ENCODE assay signal across 10 cellular contexts in the genomic region with DNA sequence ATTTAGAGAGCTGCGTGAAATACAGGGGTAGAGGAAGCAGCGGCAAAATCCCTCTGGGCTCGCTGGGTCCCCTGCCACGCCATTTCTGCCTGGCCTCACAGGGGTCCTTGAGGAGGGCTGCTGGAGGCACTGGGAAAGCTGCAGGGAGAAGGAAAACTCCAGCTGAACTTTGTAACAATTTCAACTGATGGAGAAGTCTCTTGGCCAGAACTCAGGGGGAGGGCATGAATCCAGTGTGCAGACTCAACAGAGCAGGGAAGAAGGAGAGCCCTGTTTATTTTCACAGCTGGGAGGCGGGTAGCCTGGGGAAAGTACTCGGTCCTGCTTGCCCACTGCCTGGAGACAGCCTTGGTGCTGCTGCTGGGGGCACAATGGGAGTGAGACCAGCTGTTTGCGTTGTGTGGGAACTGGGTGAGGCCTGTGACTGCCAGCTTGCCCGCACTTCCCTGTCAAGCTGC.
DNase-seq lines count a peak whose midpoint lies in the region; ATAC-seq and TF ChIP-seq lines count a peak whose summit lies in the region.
"Had no signal": no experiment of that assay in that cellular context is flagged by ENCODE, and none has a peak within 500 bp of the region (broad histone marks: within the 10 kb centered on the region; RNA-seq: fewer than 3 reads in every experiment).

No MANE protein-coding gene starts in this region.

- peak overlapping the region; percentile 90 for H2BK12ac ChIP-seq in trophoblast cell (ENCODE audit: low read length)

- no peak overlapping the region for H3K27ac ChIP-seq in foreskin keratinocyte
- H3K27ac ChIP-seq in trophoblast cell (ENCODE audit: low read depth, low read length): peak overlapping the region; percentile 32

- POLR2A ChIA-PET in activated CD8-positive, alpha-beta T cell treated with anti-CD3 and anti-CD28 coated beads for 36 hours (lab: Charles Lee): no interaction called here

- peak overlapping the region; percentile 74 for H2AFZ ChIP-seq in trophoblast cell (ENCODE audit: insufficient read depth, low read length, poor library complexity)

- H3K4me3 Mint-ChIP-seq in activated CD8-positive, alpha-beta T cell treated with anti-CD3 and anti-CD28 coated beads for 36 hours: no peak overlapping the region
- H3K4me3 Mint-ChIP-seq: activated naive CD8-positive, alpha-beta T cell treated with anti-CD3 and anti-CD28 coated beads for 36 hours; CD4-positive, alpha-beta memory T cell had no signal

- no peaks in the 10 kb centered on the region for H3K36me3 Mint-ChIP-seq in activated CD8-positive, alpha-beta T cell treated with anti-CD3 and anti-CD28 coated beads for 36 hours (ENCODE audit: low read depth)
- H3K36me3 Mint-ChIP-seq: activated naive CD8-positive, alpha-beta T cell treated with anti-CD3 and anti-CD28 coated beads for 36 hours; CD4-positive, alpha-beta memory T cell had no signal

- H3K27me3 ChIP-seq in foreskin keratinocyte (no peaks in the 10 kb centered on the region), trophoblast cell (ENCODE audit: insufficient read depth, low read length) (no peaks in the 10 kb centered on the region)

- H3K9me3 Mint-ChIP-seq in activated CD8-positive, alpha-beta T cell treated with anti-CD3 and anti-CD28 coated beads for 36 hours: no peaks in the 10 kb centered on the region
- H3K9me3 Mint-ChIP-seq: activated naive CD8-positive, alpha-beta T cell treated with anti-CD3 and anti-CD28 coated beads for 36 hours had no signal

- no peak overlapping the region for H3K27ac Mint-ChIP-seq in activated CD8-positive, alpha-beta T cell treated with anti-CD3 and anti-CD28 coated beads for 36 hours
- H3K27ac Mint-ChIP-seq: activated naive CD8-positive, alpha-beta T cell treated with anti-CD3 and anti-CD28 coated beads for 36 hours; CD4-positive, alpha-beta memory T cell had no signal

- H3K4me2 ChIP-seq in trophoblast cell (ENCODE audit: low read length): no peak overlapping the region

- H3K79me1 ChIP-seq in trophoblast cell (ENCODE audit: low read length): peaks cover 9% of the 10 kb centered on the region

- no peak for TF ChIP-seq CTCF in foreskin keratinocyte (conservative IDR thresholded peaks at IDR 0.05)
- TF ChIP-seq CTCF in activated CD8-positive, alpha-beta T cell treated with anti-CD3 and anti-CD28 coated beads for 36 hours (IDR thresholded peaks at IDR 0.05): no peak

- ATAC-seq in foreskin keratinocyte: peak; percentile 38
- no peak for ATAC-seq in activated CD8-positive, alpha-beta T cell treated with anti-CD3 and anti-CD28 coated beads for 36 hours
- ATAC-seq in HG03439 (IDR thresholded peaks at IDR 0.05; ENCODE audit: unreplicated experiment): no peak

- intact Hi-C loops in activated CD8-positive, alpha-beta T cell treated with anti-CD3 and anti-CD28 coated beads for 36 hours (cut with micrococcal nuclease): no loop called here

- H3K4me1 ChIP-seq in foreskin keratinocyte: peaks cover 22% of the 10 kb centered on the region
- peaks cover 17 to 26% of the 10 kb centered on the region in 2 experiments for H3K4me1 ChIP-seq in trophoblast cell (ENCODE audit: control insufficient read depth in 1 of 2, insufficient read depth in 2 of 2, low read length in 2 of 2)

- H3K36me3 ChIP-seq in trophoblast cell (ENCODE audit: control insufficient read depth in 1 of 2, insufficient read depth in 2 of 2, low read length in 2 of 2): no peaks in the 10 kb centered on the region

- H3K9ac ChIP-seq in trophoblast cell (ENCODE audit: low read length): no peak overlapping the region

- peak overlapping the region; percentile 67 for H4K91ac ChIP-seq in trophoblast cell (ENCODE audit: low read depth, low read length)

- no peaks in the 10 kb centered on the region for H3K27me3 Mint-ChIP-seq in activated CD8-positive, alpha-beta T cell treated with anti-CD3 and anti-CD28 coated beads for 36 hours

- peak overlapping the region; percentile 79 for H2BK5ac ChIP-seq in trophoblast cell (ENCODE audit: low read depth, low read length, poor library complexity)

- H4K12ac ChIP-seq in trophoblast cell (ENCODE audit: low read depth, low read length): no peak overlapping the region

- H2BK120ac ChIP-seq in trophoblast cell (ENCODE audit: insufficient read depth, low read length, poor library complexity): peak overlapping the region; percentile 61

- in situ Hi-C loops in G401 (cut with HindIII; ENCODE audit: low sequenced_read_pairs): no loop called here

- no peaks in the 10 kb centered on the region for H3K79me2 ChIP-seq in trophoblast cell (ENCODE audit: control insufficient read depth, insufficient read depth, low read length, poor library complexity)

- peak overlapping the region; percentile 82 for H4K8ac ChIP-seq in trophoblast cell (ENCODE audit: low read depth, low read length)

- H2AK5ac ChIP-seq in trophoblast cell (ENCODE audit: low read length): no peak overlapping the region

- no peaks in the 10 kb centered on the region for H3K9me3 ChIP-seq in trophoblast cell (ENCODE audit: insufficient read depth, low read depth, low read length)

- DNase-seq in DMS79 (lab: John Stamatoyannopoulos, UW): peak; percentile 70
- DNase-seq in RPMI7951 (ENCODE audit: low read depth): peak; percentile 86
- DNase-seq in foreskin keratinocyte: no peak
- DNase-seq in trophoblast cell: no peak
- DNase-seq in activated CD8-positive, alpha-beta T cell treated with anti-CD3 and anti-CD28 coated beads for 36 hours: no peak
- no peak for DNase-seq in activated CD4-positive, CD25-positive, alpha-beta regulatory T cell (lab: John Stamatoyannopoulos, UW)
- DNase-seq in G401 (ENCODE audit: low spot score): no peak
- DNase-seq: activated naive CD8-positive, alpha-beta T cell treated with anti-CD3 and anti-CD28 coated beads for 36 hours; CD4-positive, alpha-beta memory T cell had no signal

- peak overlapping the region; percentile 79 for H3K18ac ChIP-seq in trophoblast cell (ENCODE audit: low read length)

- H3K23ac ChIP-seq in trophoblast cell (ENCODE audit: low read length): no peak overlapping the region

- CTCF ChIA-PET in activated CD8-positive, alpha-beta T cell treated with anti-CD3 and anti-CD28 coated beads for 36 hours (lab: Charles Lee): no interaction called here

- no peak overlapping the region for H3K4me3 ChIP-seq in trophoblast cell (ENCODE audit: low read depth, low read length)

- H3K4me1 Mint-ChIP-seq in activated CD8-positive, alpha-beta T cell treated with anti-CD3 and anti-CD28 coated beads for 36 hours (ENCODE audit: low read depth): no peaks in the 10 kb centered on the region
- H3K4me1 Mint-ChIP-seq: activated naive CD8-positive, alpha-beta T cell treated with anti-CD3 and anti-CD28 coated beads for 36 hours; CD4-positive, alpha-beta memory T cell had no signal

- no peak overlapping the region for H3K4ac ChIP-seq in trophoblast cell (ENCODE audit: low read depth, low read length)

- peak overlapping the region; percentile 79 for H3K14ac ChIP-seq in trophoblast cell (ENCODE audit: low read length)

- WGBS in trophoblast cell (ENCODE audit: extremely low coverage, insufficient coverage, insufficient read length): no CpG with 5 or more reads among the region's 8 CpGs

Comparison
In these comparisons a context has a peak if more than half of its experiments do, and no peak if none do; other contexts are left out.
1. DNase-seq: peak in DMS79 (single experiment) and RPMI7951 (single experiment); none in foreskin keratinocyte (0 of 2), trophoblast cell (0 of 2), activated CD8-positive, alpha-beta T cell treated with anti-CD3 and anti-CD28 coated beads for 36 hours (single experiment), activated CD4-positive, CD25-positive, alpha-beta regulatory T cell (0 of 4) and G401 (single experiment).